12 cellular contexts compared by ENCODE assay signal in the genomic region with DNA sequence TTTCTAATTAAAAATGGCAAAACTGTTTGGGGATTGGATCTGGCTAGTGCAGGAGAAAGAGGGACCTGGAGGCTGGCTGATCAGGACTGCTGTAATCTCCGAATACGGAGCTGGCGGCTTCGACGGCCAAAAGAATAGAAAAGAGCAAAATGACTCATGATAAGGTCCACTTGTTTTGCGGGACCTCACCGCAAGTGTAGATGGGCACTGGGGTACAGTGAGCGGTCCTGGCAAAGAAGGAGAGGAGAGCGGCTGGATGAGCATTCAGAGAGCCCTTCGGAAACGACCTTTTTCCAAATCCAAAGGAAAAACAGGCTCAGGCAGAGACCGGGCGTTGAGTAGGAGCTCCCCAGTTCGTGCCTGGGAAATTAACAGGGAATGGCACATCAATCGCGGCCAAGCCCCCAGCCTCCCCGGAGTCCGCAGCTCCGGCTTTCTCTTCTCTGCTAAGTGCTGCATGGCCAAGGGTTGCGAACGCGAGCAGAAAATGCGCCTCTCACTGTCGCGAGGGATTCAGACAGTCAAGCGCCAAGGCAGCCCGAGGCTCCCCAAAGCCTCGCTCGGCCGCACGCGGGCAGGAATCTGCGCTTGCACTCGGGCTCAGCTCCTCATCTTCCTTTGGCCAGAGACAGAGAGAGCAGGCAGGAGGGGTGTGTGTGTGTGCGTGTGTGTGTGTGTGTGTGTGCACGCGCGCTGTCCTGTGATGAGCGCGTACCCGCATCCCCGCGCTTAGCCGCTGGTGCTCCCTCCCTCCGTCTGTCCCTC. TPM values are rescaled to one million over a fixed set of nuclear protein-coding genes. Genes with fewer than 3 reads are reported as not detected.
DNase-seq lines count a peak whose midpoint lies in the region; ATAC-seq and TF ChIP-seq lines count a peak whose summit lies in the region.
"Had no signal": no experiment of that assay in that cellular context is flagged by ENCODE, and none has a peak within 500 bp of the region (broad histone marks: within the 10 kb centered on the region; RNA-seq: fewer than 3 reads in every experiment).

No MANE protein-coding gene starts in this region.

- TF ChIP-seq CTCF in H9 (conservative IDR thresholded peaks at IDR 0.05) (no peak), Calu3 (IDR thresholded peaks at IDR 0.05; ENCODE audit: unreplicated experiment) (no peak)

- H3K23ac ChIP-seq in H9 (ENCODE audit: insufficient read length, low read depth, low read length), result no peak overlapping the region

- peak; percentile 43 for ATAC-seq in sciatic nerve
- no peak for ATAC-seq in GM19023 (IDR thresholded peaks at IDR 0.05; ENCODE audit: unreplicated experiment)

- BruUV-seq in Calu3 (replicated peaks; lab: Mats Ljungman, UMichigan), result no TSS peak

- no peak overlapping the region for H3K14ac ChIP-seq in H9 (ENCODE audit: insufficient read depth, low read length)

- intact Hi-C loops in sciatic nerve (cut with DNase I), result loop anchor here (2.0 kb wide), 1 partner anchor 35 kb away; no protein-coding TSS in a partner anchor
- intact Hi-C loops in Calu3 (cut with micrococcal nuclease; ENCODE audit: unreplicated experiment), result no loop called here

- H2BK5ac ChIP-seq in H9 (ENCODE audit: insufficient read length, low read length), result no peak overlapping the region

- no peaks in the 10 kb centered on the region for H3K79me1 ChIP-seq in H9 (ENCODE audit: insufficient read depth, low read depth, low read length, poor library complexity, severe bottlenecking)

- WGBS in H9 (ENCODE audit: extremely low coverage, insufficient read length, low lambda C conversion rate), result no CpG with 5 or more reads among the region's 45 CpGs

- no peaks in the 10 kb centered on the region for H3K79me2 ChIP-seq in H9 (ENCODE audit: insufficient read depth, low read length)

- no peak overlapping the region for H2AK5ac ChIP-seq in H9 (ENCODE audit: insufficient read length, low read length)

- H3K27ac ChIP-seq in H9 (ENCODE audit: insufficient read length, low read depth, low read length), result no peak overlapping the region
- H3K27ac ChIP-seq in angular gyrus (ENCODE audit: low read depth, low read length), result peak overlapping the region; percentile 12
- no peak overlapping the region for H3K27ac ChIP-seq in iPS-18a (ENCODE audit: low read length)
- H3K27ac ChIP-seq: epithelial cell of prostate, neutrophil had no signal

- no peak overlapping the region for H3T11ph ChIP-seq in H9 (ENCODE audit: low read length)

- peaks cover 26% of the 10 kb centered on the region for H3K27me3 ChIP-seq in H9 (ENCODE audit: insufficient read depth, low read length)
- H3K27me3 ChIP-seq in iPS-18a (ENCODE audit: control insufficient read depth, insufficient read depth, low read length), result peaks cover 49% of the 10 kb centered on the region

- no peak overlapping the region for H3K18ac ChIP-seq in H9 (ENCODE audit: insufficient read length, low read depth, low read length)

- no peak overlapping the region for H2BK15ac ChIP-seq in H9 (ENCODE audit: low read depth, low read length)

- H2BK120ac ChIP-seq in H9 (ENCODE audit: low read depth, low read length, poor library complexity, severe bottlenecking), result no peak overlapping the region

- H3K36me3 Mint-ChIP-seq in H9 (ENCODE audit: insufficient read depth in 1 of 3, low read depth in 3 of 3) (no peaks in the 10 kb centered on the region; a peak in 1 of 7 replicates), Calu3 (ENCODE audit: insufficient read depth, unreplicated experiment) (no peaks in the 10 kb centered on the region)

- no peak overlapping the region for H4K91ac ChIP-seq in H9 (ENCODE audit: insufficient read length, low read depth, low read length)

- H3K9me3 Mint-ChIP-seq in H9, result peaks cover 0 to 2% of the 10 kb centered on the region in 2 experiments; a peak in 2 of 5 replicates
- no peaks in the 10 kb centered on the region for H3K9me3 Mint-ChIP-seq in Calu3 (ENCODE audit: low read depth, unreplicated experiment)

- H3K4me3 ChIP-seq in iPS-18a (ENCODE audit: low read length), result peak overlapping the region; percentile 74

- peaks cover 24% of the 10 kb centered on the region for H3K23me2 ChIP-seq in H9 (ENCODE audit: insufficient read length, low read depth, low read length, poor library complexity, severe bottlenecking)

- H3K36me3 ChIP-seq in iPS-18a (ENCODE audit: control insufficient read depth, low read depth, low read length), result no peaks in the 10 kb centered on the region
- H3K36me3 ChIP-seq: neutrophil had no signal

- H3K4me1 Mint-ChIP-seq in H9 (peaks cover 27% of the 10 kb centered on the region in 2 experiments), Calu3 (ENCODE audit: low read depth, unreplicated experiment) (no peaks in the 10 kb centered on the region)

- H3K56ac ChIP-seq in H9 (ENCODE audit: insufficient read length, low read depth, low read length), result no peak overlapping the region

- CTCF ChIA-PET in Calu3 (lab: Charles Lee), result no interaction called here

- H3K9me3 ChIP-seq in H9 (ENCODE audit: control insufficient read depth, low read depth, low read length) (no peaks in the 10 kb centered on the region), iPS-18a (ENCODE audit: control insufficient read depth, low read depth, low read length) (no peaks in the 10 kb centered on the region)
- H3K9me3 ChIP-seq: neutrophil had no signal

- H3K4me3 Mint-ChIP-seq in H9 (no peak overlapping the region), Calu3 (ENCODE audit: low read depth, unreplicated experiment) (no peak overlapping the region)

- peak overlapping the region; percentile 74 for H3K4me2 ChIP-seq in H9 (ENCODE audit: insufficient read depth, insufficient read length, low read length)

- H3K27ac Mint-ChIP-seq in H9 (peak overlapping the region in 1 of 3 experiments; percentile 45; a peak in 1 of 7 replicates), Calu3 (ENCODE audit: unreplicated experiment) (no peak overlapping the region)

- H2BK20ac ChIP-seq in H9 (ENCODE audit: low read depth, low read length, poor library complexity, severe bottlenecking), result no peak overlapping the region

- peak overlapping the region; percentile 29 for H2AFZ ChIP-seq in H9 (ENCODE audit: low read length)

- H3K4ac ChIP-seq in H9 (ENCODE audit: low read depth, low read length), result no peak overlapping the region

- DNase-seq in H9 (peak; percentile 58), sciatic nerve (ENCODE audit: low spot score) (no peak), SIG-M5 treated with dmso at 0.1 percent for 504 hours (lab: John Stamatoyannopoulos, UW; ENCODE audit: unreplicated experiment) (no peak), activated gamma-delta T cell treated with Interleukin-2 at 50 U/mL for 16 hours (no peak), Calu3 (no peak)
- DNase-seq: activated T-cell treated with anti-CD3 and anti-CD28 coated beads, Interleukin-2, amount 50 U/mL, for 48 hours had no signal

- no peaks in the 10 kb centered on the region for H3K27me3 Mint-ChIP-seq in H9 (ENCODE audit: low read depth)
- H3K27me3 Mint-ChIP-seq in Calu3 (ENCODE audit: unreplicated experiment), result no peaks in the 10 kb centered on the region

- no peak overlapping the region for H4K8ac ChIP-seq in H9 (replicated peaks; ENCODE audit: insufficient read length, low read depth, low read length)

- H3K9ac ChIP-seq in H9 (ENCODE audit: extremely low read depth, insufficient read length, low read length) (no peak overlapping the region), iPS-18a (ENCODE audit: low read length) (peak overlapping the region; percentile 41)

- no peaks in the 10 kb centered on the region for H4K20me1 ChIP-seq in H9 (ENCODE audit: control insufficient read depth, insufficient read depth, insufficient read length)

- H2BK12ac ChIP-seq in H9 (ENCODE audit: insufficient read length, low read depth, low read length), result no peak overlapping the region

- H4K5ac ChIP-seq in H9 (ENCODE audit: insufficient read length, low read depth, low read length), result no peak overlapping the region

- H3K4me1 ChIP-seq in H9 (ENCODE audit: insufficient read depth, low read length), result no peaks in the 10 kb centered on the region
- H3K4me1 ChIP-seq in iPS-18a (ENCODE audit: control insufficient read depth, low read depth, low read length), result peaks cover 3% of the 10 kb centered on the region

RNA-seq across cellular contexts. Expression of a gene that starts 1.8 kb away (rescaled TPM):
- total RNA-seq in H9 (2021) (0.35 TPM in 2 replicates), sciatic nerve (not detected), Calu3 (2022) (not detected in 2 replicates)
- total RNA-seq: Daoy had no signal
